1 cellular context compared by ENCODE assay signal in the genomic region with DNA sequence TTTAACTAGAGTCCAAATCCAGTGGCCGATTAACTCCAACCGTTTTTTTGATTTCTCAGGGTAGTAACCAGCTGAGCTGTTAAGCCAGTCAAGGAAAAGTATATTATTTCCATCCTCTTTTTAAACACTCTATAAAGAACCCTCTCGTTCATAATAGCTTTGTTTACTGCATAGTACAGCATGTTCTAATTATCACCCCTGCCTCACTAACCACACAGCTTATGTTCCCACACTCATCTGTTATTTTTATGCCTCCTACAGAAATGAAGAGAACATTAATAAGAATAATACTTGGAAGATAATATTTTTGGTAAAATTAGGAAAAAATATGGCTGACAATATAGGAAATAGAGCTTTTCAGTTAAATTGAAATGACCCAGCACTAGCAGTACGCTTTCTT.
TF ChIP-seq lines count a peak whose summit lies in the region.

No MANE protein-coding gene starts in this region.

TF ChIP-seq in GM23338, 12 proteins besides CTCF, POLR2A, EP300 and RAD21 (continued from another document):
- TF ChIP-seq, protein P1, sequence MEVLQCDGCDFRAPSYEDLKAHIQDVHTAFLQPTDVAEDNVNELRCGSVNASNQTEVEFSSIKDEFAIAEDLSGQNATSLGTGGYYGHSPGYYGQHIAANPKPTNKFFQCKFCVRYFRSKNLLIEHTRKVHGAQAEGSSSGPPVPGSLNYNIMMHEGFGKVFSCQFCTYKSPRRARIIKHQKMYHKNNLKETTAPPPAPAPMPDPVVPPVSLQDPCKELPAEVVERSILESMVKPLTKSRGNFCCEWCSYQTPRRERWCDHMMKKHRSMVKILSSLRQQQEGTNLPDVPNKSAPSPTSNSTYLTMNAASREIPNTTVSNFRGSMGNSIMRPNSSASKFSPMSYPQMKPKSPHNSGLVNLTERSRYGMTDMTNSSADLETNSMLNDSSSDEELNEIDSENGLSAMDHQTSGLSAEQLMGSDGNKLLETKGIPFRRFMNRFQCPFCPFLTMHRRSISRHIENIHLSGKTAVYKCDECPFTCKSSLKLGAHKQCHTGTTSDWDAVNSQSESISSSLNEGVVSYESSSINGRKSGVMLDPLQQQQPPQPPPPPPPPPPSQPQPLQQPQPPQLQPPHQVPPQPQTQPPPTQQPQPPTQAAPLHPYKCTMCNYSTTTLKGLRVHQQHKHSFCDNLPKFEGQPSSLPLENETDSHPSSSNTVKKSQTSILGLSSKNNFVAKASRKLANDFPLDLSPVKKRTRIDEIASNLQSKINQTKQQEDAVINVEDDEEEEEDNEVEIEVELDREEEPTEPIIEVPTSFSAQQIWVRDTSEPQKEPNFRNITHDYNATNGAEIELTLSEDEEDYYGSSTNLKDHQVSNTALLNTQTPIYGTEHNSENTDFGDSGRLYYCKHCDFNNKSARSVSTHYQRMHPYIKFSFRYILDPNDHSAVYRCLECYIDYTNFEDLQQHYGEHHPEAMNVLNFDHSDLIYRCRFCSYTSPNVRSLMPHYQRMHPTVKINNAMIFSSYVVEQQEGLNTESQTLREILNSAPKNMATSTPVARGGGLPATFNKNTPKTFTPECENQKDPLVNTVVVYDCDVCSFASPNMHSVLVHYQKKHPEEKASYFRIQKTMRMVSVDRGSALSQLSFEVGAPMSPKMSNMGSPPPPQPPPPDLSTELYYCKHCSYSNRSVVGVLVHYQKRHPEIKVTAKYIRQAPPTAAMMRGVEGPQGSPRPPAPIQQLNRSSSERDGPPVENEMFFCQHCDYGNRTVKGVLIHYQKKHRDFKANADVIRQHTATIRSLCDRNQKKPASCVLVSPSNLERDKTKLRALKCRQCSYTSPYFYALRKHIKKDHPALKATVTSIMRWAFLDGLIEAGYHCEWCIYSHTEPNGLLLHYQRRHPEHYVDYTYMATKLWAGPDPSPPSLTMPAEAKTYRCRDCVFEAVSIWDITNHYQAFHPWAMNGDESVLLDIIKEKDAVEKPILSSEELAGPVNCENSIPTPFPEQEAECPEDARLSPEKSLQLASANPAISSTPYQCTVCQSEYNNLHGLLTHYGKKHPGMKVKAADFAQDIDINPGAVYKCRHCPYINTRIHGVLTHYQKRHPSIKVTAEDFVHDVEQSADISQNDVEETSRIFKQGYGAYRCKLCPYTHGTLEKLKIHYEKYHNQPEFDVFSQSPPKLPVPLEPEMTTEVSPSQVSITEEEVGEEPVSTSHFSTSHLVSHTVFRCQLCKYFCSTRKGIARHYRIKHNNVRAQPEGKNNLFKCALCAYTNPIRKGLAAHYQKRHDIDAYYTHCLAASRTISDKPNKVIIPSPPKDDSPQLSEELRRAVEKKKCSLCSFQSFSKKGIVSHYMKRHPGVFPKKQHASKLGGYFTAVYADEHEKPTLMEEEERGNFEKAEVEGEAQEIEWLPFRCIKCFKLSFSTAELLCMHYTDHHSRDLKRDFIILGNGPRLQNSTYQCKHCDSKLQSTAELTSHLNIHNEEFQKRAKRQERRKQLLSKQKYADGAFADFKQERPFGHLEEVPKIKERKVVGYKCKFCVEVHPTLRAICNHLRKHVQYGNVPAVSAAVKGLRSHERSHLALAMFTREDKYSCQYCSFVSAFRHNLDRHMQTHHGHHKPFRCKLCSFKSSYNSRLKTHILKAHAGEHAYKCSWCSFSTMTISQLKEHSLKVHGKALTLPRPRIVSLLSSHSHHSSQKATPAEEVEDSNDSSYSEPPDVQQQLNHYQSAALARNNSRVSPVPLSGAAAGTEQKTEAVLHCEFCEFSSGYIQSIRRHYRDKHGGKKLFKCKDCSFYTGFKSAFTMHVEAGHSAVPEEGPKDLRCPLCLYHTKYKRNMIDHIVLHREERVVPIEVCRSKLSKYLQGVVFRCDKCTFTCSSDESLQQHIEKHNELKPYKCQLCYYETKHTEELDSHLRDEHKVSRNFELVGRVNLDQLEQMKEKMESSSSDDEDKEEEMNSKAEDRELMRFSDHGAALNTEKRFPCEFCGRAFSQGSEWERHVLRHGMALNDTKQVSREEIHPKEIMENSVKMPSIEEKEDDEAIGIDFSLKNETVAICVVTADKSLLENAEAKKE (CRISPR knock-in tag; IDR thresholded peaks at IDR 0.05), result no peak
- TF ChIP-seq NANOG (IDR thresholded peaks at IDR 0.05; ENCODE audit: borderline replicate concordance) (no peak), POLR2AphosphoS5 (IDR thresholded peaks at IDR 0.05; ENCODE audit: low read depth) (no peak), ZNF114 (CRISPR knock-in tag; IDR thresholded peaks at IDR 0.05) (no peak)
- TF ChIP-seq, protein P2, sequence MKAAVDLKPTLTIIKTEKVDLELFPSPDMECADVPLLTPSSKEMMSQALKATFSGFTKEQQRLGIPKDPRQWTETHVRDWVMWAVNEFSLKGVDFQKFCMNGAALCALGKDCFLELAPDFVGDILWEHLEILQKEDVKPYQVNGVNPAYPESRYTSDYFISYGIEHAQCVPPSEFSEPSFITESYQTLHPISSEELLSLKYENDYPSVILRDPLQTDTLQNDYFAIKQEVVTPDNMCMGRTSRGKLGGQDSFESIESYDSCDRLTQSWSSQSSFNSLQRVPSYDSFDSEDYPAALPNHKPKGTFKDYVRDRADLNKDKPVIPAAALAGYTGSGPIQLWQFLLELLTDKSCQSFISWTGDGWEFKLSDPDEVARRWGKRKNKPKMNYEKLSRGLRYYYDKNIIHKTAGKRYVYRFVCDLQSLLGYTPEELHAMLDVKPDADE (IDR thresholded peaks at IDR 0.05), result no peak
TF ChIP-seq in GM23338: peak in this region for 0.
